9 cellular contexts compared by ENCODE assay signal in genomic region chr13:113448885-113449692, GRCh38. TPM values are rescaled to one million over a fixed set of nuclear protein-coding genes. Genes with fewer than 3 reads are reported as not detected.
DNase-seq lines count a peak whose midpoint lies in the region; ATAC-seq, FAIRE-seq and TF ChIP-seq lines count a peak whose summit lies in the region.
"Had no signal": no experiment of that assay in that cellular context is flagged by ENCODE, and none has a peak within 500 bp of the region (broad histone marks: within the 10 kb centered on the region; RNA-seq: fewer than 3 reads in every experiment).

No MANE protein-coding gene starts in this region.

- H3K9me3 ChIP-seq in mucosa of descending colon: no peaks in the 10 kb centered on the region

- peak; percentile 49 for DNase-seq in GM12891 (ENCODE audit: insufficient read length, low spot score)
- peak; percentile 93 for DNase-seq in LNCaP clone FGC (ENCODE audit: low read depth)
- DNase-seq in activated naive CD8-positive, alpha-beta T cell treated with anti-CD3 and anti-CD28 coated beads, Interleukin-2, amount 50 U/mL, for 24 hours: peak; percentile 55
- peak; percentile 82 to 90 (median 87) for DNase-seq in mucosa of descending colon
- DNase-seq: naive B cell had no signal

- H3K27me3 Mint-ChIP-seq in activated naive CD8-positive, alpha-beta T cell treated with anti-CD3 and anti-CD28 coated beads, Interleukin-2, amount 50 U/mL, for 24 hours: no peaks in the 10 kb centered on the region

- peak; percentile 86 for ATAC-seq in activated naive CD8-positive, alpha-beta T cell treated with anti-CD3 and anti-CD28 coated beads, Interleukin-2, amount 50 U/mL, for 24 hours
- peak; percentile 85 for ATAC-seq in mucosa of descending colon
- ATAC-seq in HG02642 (IDR thresholded peaks at IDR 0.05; ENCODE audit: poor library complexity, unreplicated experiment): no peak
- ATAC-seq in HG03039 (IDR thresholded peaks at IDR 0.05; ENCODE audit: unreplicated experiment): no peak
- ATAC-seq in GM18907 (IDR thresholded peaks at IDR 0.05; ENCODE audit: unreplicated experiment): no peak

- H3K36me3 ChIP-seq in mucosa of descending colon (ENCODE audit: low read depth): no peaks in the 10 kb centered on the region

- H3K27ac Mint-ChIP-seq in activated naive CD8-positive, alpha-beta T cell treated with anti-CD3 and anti-CD28 coated beads, Interleukin-2, amount 50 U/mL, for 24 hours: peak overlapping the region; percentile 69

- H3K4me3 ChIP-seq in LNCaP clone FGC (ENCODE audit: low read depth, low read length) (peak overlapping the region; percentile 62), mucosa of descending colon (no peak overlapping the region)

- intact Hi-C loops in mucosa of descending colon (cut with DNase I, micrococcal nuclease): no loop called here

- no peaks in the 10 kb centered on the region for H3K4me1 Mint-ChIP-seq in activated naive CD8-positive, alpha-beta T cell treated with anti-CD3 and anti-CD28 coated beads, Interleukin-2, amount 50 U/mL, for 24 hours

- FAIRE-seq in GM12891 (lab: Jason Lieb, UNC): peak; percentile 95

- TF ChIP-seq POLR2A in GM12891 (IDR thresholded peaks at IDR 0.05; ENCODE audit: low read depth, low read length) (peak; percentile 86), Raji (IDR thresholded peaks at IDR 0.05; ENCODE audit: insufficient read depth, low read depth, low read length) (peak; percentile 39; the same call in 1 of the 2 replicates)

- H3K4me3 Mint-ChIP-seq in activated naive CD8-positive, alpha-beta T cell treated with anti-CD3 and anti-CD28 coated beads, Interleukin-2, amount 50 U/mL, for 24 hours: peak overlapping the region; percentile 75

- no peaks in the 10 kb centered on the region for H3K9me3 Mint-ChIP-seq in activated naive CD8-positive, alpha-beta T cell treated with anti-CD3 and anti-CD28 coated beads, Interleukin-2, amount 50 U/mL, for 24 hours
- H3K9me3 Mint-ChIP-seq: naive B cell had no signal

- TF ChIP-seq CTCF in LNCaP clone FGC (IDR thresholded peaks at IDR 0.05; ENCODE audit: control insufficient read depth, extremely low read depth, insufficient read depth) (no peak), mucosa of descending colon (IDR thresholded peaks at IDR 0.05) (no peak)

- peaks cover 2% of the 10 kb centered on the region for H3K36me3 Mint-ChIP-seq in activated naive CD8-positive, alpha-beta T cell treated with anti-CD3 and anti-CD28 coated beads, Interleukin-2, amount 50 U/mL, for 24 hours (ENCODE audit: low read depth)
- H3K36me3 Mint-ChIP-seq: naive B cell had no signal

- peaks cover 7% of the 10 kb centered on the region for H3K4me1 ChIP-seq in mucosa of descending colon (ENCODE audit: low read depth)

TF ChIP-seq in GM12891, 5 proteins besides CTCF, POLR2A, EP300 and RAD21:
- TF ChIP-seq SPI1 (IDR thresholded peaks at IDR 0.05; ENCODE audit: low read depth, low read length) (no peak), TAF1 (IDR thresholded peaks at IDR 0.05; ENCODE audit: low read depth, low read length) (0 out of 2 replicates have a peak, but pooled peaks have one; percentile 69), POLR2AphosphoS5 (IDR thresholded peaks at IDR 0.05; ENCODE audit: low read depth, low read length) (peak; percentile 77), POU2F2 (IDR thresholded peaks at IDR 0.05; ENCODE audit: low read depth, low read length) (peak; percentile 55; the same call in 1 of the 2 replicates)

RNA-seq across cellular contexts. Expression of gene ADPRHL1, which starts 4.2 kb away (rescaled TPM):
- 2.2 TPM for polyA plus RNA-seq in GM12891 (2012; ENCODE audit: low read depth, missing spikeins)
- total RNA-seq in mucosa of descending colon: 1 to 10 TPM; 5.1 to 9.2 (median 7.1) TPM

RNA-seq across cellular contexts. Expression of gene DCUN1D2, which starts 41.4 kb away (rescaled TPM):
- 5.4 TPM for polyA plus RNA-seq in GM12891 (2012; ENCODE audit: low read depth, missing spikeins)
- total RNA-seq in mucosa of descending colon: 10 to 100 TPM; 17.7 to 32.4 (median 22.6) TPM

Comparison
In these comparisons a context has a peak if more than half of its experiments do, and no peak if none do; other contexts are left out.
1. ATAC-seq: peak in activated naive CD8-positive, alpha-beta T cell treated with anti-CD3 and anti-CD28 coated beads, Interleukin-2, amount 50 U/mL, for 24 hours (single experiment) and mucosa of descending colon (single experiment); none in HG02642 (single experiment), HG03039 (single experiment) and GM18907 (single experiment).
2. Peak in every context shown above with its lines, with median percentiles within 50 percentile points of each other: DNase-seq.